ENCODE assay signal across 10 cellular contexts in genomic region chr11:128324531-128325141, GRCh38.
DNase-seq lines count a peak whose midpoint lies in the region; ATAC-seq, FAIRE-seq and TF ChIP-seq lines count a peak whose summit lies in the region.
"Had no signal": no experiment of that assay in that cellular context is flagged by ENCODE, and none has a peak within 500 bp of the region (broad histone marks: within the 10 kb centered on the region; RNA-seq: fewer than 3 reads in every experiment).

No MANE protein-coding gene starts in this region.

- peak overlapping the region; percentile 26 for H3K4me3 ChIP-seq in CD8-positive, alpha-beta memory T cell (ENCODE audit: low read length)
- no peak overlapping the region for H3K4me3 ChIP-seq in kidney (ENCODE audit: low read length in 2 of 2)

- intact Hi-C loops in kidney (cut with DNase I): no loop called here
- intact Hi-C loops in CD14-positive monocyte (cut with micrococcal nuclease): no loop called here

- H3K27me3 Mint-ChIP-seq in CD8-positive, alpha-beta memory T cell: no peaks in the 10 kb centered on the region
- peaks cover 0 to 1% (median 1%) of the 10 kb centered on the region in 3 donors for H3K27me3 Mint-ChIP-seq in CD14-positive monocyte (ENCODE audit: low read depth in 3 of 3)

- H3K9me3 ChIP-seq in CD8-positive, alpha-beta memory T cell (ENCODE audit: low read length): no peaks in the 10 kb centered on the region
- no peaks in the 10 kb centered on the region for H3K9me3 ChIP-seq in kidney (ENCODE audit: control insufficient read depth in 1 of 2, low read length in 2 of 2)

- POLR2A ChIA-PET in CD8-positive, alpha-beta memory T cell (lab: Charles Lee): interaction anchor here (0.9 to 2.9 kb wide), 10 partner anchors 20 to 285 kb away, joined by 3 to 17 read pairs (median 5); no protein-coding TSS in a partner anchor

- no peak overlapping the region for H3K9ac ChIP-seq in kidney (ENCODE audit: low read length in 2 of 2)

- no peak for ATAC-seq in HG03095 (IDR thresholded peaks at IDR 0.05; ENCODE audit: unreplicated experiment)

- no peaks in the 10 kb centered on the region for H3K9me3 Mint-ChIP-seq in CD8-positive, alpha-beta memory T cell
- no peaks in the 10 kb centered on the region for H3K9me3 Mint-ChIP-seq in CD14-positive monocyte

- no peaks in the 10 kb centered on the region for H3K36me3 Mint-ChIP-seq in CD8-positive, alpha-beta memory T cell
- H3K36me3 Mint-ChIP-seq in CD14-positive monocyte: no peaks in the 10 kb centered on the region

- peak; percentile 70 to 96 (median 94) for DNase-seq in CD8-positive, alpha-beta memory T cell
- peak; percentile 72 to 81 for DNase-seq in activated CD4-positive, alpha-beta T cell treated with anti-CD3 and anti-CD28 coated beads, Interleukin-2, amount 50 U/mL, for 48 hours
- peak; percentile 95 for DNase-seq in central memory CD4-positive, alpha-beta T cell
- peak; percentile 55 to 74 for DNase-seq in stimulated activated CD4-positive, alpha-beta T cell treated with anti-CD3 and anti-CD28 coated beads, Interleukin-4, amount 100 ng/mL, for 48 hours (ENCODE audit: low read depth in 2 of 2)
- no peak for DNase-seq in kidney
- DNase-seq in CD14-positive monocyte (ENCODE audit: low spot score): no peak
- DNase-seq in medulla oblongata (ENCODE audit: extremely low spot score): no peak
- DNase-seq: kidney glomerular epithelial cell, NCI-H1930 had no signal

- peaks cover 95% of the 10 kb centered on the region for H3K4me1 ChIP-seq in CD8-positive, alpha-beta memory T cell (ENCODE audit: insufficient read depth, low read length)
- H3K4me1 ChIP-seq in kidney (ENCODE audit: control insufficient read depth in 1 of 2, insufficient read depth in 1 of 2, low read depth in 1 of 2, low read length in 2 of 2): peaks cover 0 to 3% of the 10 kb centered on the region in 2 donors

- TF ChIP-seq CTCF in kidney (IDR thresholded peaks at IDR 0.05; ENCODE audit: borderline replicate concordance, extremely low read depth, insufficient read depth): no peak
- no peak for TF ChIP-seq CTCF in CD14-positive monocyte (IDR thresholded peaks at IDR 0.05)

- peaks cover 82 to 92% (median 88%) of the 10 kb centered on the region in 3 donors for H3K4me1 Mint-ChIP-seq in CD8-positive, alpha-beta memory T cell
- H3K4me1 Mint-ChIP-seq in CD14-positive monocyte: peaks cover 11% of the 10 kb centered on the region

- peak overlapping the region; percentile 45 to 77 (median 68) for H3K4me3 Mint-ChIP-seq in CD8-positive, alpha-beta memory T cell
- no peak overlapping the region for H3K4me3 Mint-ChIP-seq in CD14-positive monocyte

- H3K36me3 ChIP-seq in CD8-positive, alpha-beta memory T cell (ENCODE audit: insufficient read depth, low read length): no peaks in the 10 kb centered on the region
- H3K36me3 ChIP-seq in kidney (ENCODE audit: control insufficient read depth in 1 of 2, insufficient read depth in 2 of 2, low read length in 2 of 2): no peaks in the 10 kb centered on the region

- FAIRE-seq in kidney (lab: Jason Lieb, UNC): no peak

- H3K27ac ChIP-seq in CD8-positive, alpha-beta memory T cell (ENCODE audit: low read depth, low read length): peak overlapping the region; percentile 83
- no peak overlapping the region for H3K27ac ChIP-seq in kidney (ENCODE audit: low read depth in 2 of 2, low read length in 2 of 2)

- CTCF ChIA-PET in CD8-positive, alpha-beta memory T cell (lab: Charles Lee): interaction anchor here (1.0 to 3.3 kb wide), 20 partner anchors 12 to 308 kb away, joined by 3 to 27 read pairs (median 8); no protein-coding TSS in a partner anchor

- no peaks in the 10 kb centered on the region for H3K27me3 ChIP-seq in CD8-positive, alpha-beta memory T cell (ENCODE audit: insufficient read depth, low read length, poor library complexity, severe bottlenecking)

- H3K27ac Mint-ChIP-seq in CD8-positive, alpha-beta memory T cell: peak overlapping the region; percentile 88 to 99 (median 96)
- H3K27ac Mint-ChIP-seq in CD14-positive monocyte: peak overlapping the region in 1 of 7 donors; percentile 52

Comparison
In these comparisons a context has a peak if more than half of its experiments do, and no peak if none do; other contexts are left out.
1. DNase-seq: peak in CD8-positive, alpha-beta memory T cell (5 of 5), activated CD4-positive, alpha-beta T cell treated with anti-CD3 and anti-CD28 coated beads, Interleukin-2, amount 50 U/mL, for 48 hours (2 of 2), central memory CD4-positive, alpha-beta T cell (single experiment) and stimulated activated CD4-positive, alpha-beta T cell treated with anti-CD3 and anti-CD28 coated beads, Interleukin-4, amount 100 ng/mL, for 48 hours (2 of 2); none in kidney (single experiment), CD14-positive monocyte (single experiment) and medulla oblongata (single experiment).
2. H3K4me3 Mint-ChIP-seq: peak in CD8-positive, alpha-beta memory T cell (7 of 7); none in CD14-positive monocyte (0 of 2).